In genomic region chr5:96627792-96628191, GRCh38 we compare ENCODE assay signal across 11 cellular contexts. TPM values are rescaled to one million over a fixed set of nuclear protein-coding genes. Genes with fewer than 3 reads are reported as not detected.
A peak's percentile ranks its signal among the peaks of the same experiment; 100 is the strongest.
DNase-seq lines count a peak whose midpoint lies in the region; ATAC-seq and TF ChIP-seq lines count a peak whose summit lies in the region.
"Had no signal": no experiment of that assay in that cellular context is flagged by ENCODE, and none has a peak within 500 bp of the region (broad histone marks: within the 10 kb centered on the region; RNA-seq: fewer than 3 reads in every experiment).

No MANE protein-coding gene starts in this region.

- peak overlapping the region; percentile 50 for H3K4me2 ChIP-seq in PC-9

- in situ Hi-C loops in T47D (cut with HindIII; ENCODE audit: low pct_unique_long_range_greater_than_20kb, low sequenced_read_pairs) = no loop called here

- intact Hi-C loops in breast epithelium (cut with DNase I; ENCODE audit: low total_unique reads) = no loop called here
- intact Hi-C loops in PC-9 (cut with micrococcal nuclease; ENCODE audit: unreplicated experiment) = loop anchor here (2.0 kb wide), 2 partner anchors 13 to 25 kb away; no protein-coding TSS in a partner anchor
- intact Hi-C loops in upper lobe of right lung (cut with DNase I) = no loop called here
- intact Hi-C loops in posterior vena cava (cut with DNase I) = no loop called here
- intact Hi-C loops in heart left ventricle (cut with DNase I) = no loop called here

- TF ChIP-seq CTCF in breast epithelium (IDR thresholded peaks at IDR 0.05) (no peak), PC-9 (conservative IDR thresholded peaks at IDR 0.05) (no peak), upper lobe of right lung (IDR thresholded peaks at IDR 0.05) (no peak), heart left ventricle (IDR thresholded peaks at IDR 0.05) (no peak)

- H3K36me3 Mint-ChIP-seq in stimulated activated memory B cell treated with anti-CD40 and anti-IgM and Interleukin-4, amounts not matched to agents 10 μg/mL and 1 μg/mL and 100 μg/mL, for 72 hours = no peaks in the 10 kb centered on the region

- H3K27me3 ChIP-seq in breast epithelium (no peaks in the 10 kb centered on the region), PC-9 (ENCODE audit: insufficient read depth, low read depth) (no peaks in the 10 kb centered on the region), upper lobe of right lung (no peaks in the 10 kb centered on the region), heart left ventricle (no peaks in the 10 kb centered on the region)

- H3K27ac ChIP-seq in breast epithelium (peak overlapping the region in 1 of 2 donors; percentile 14), PC-9 (peak overlapping the region; percentile 47), upper lobe of right lung (peak overlapping the region; percentile 52), heart left ventricle (no peak overlapping the region)

- no peak overlapping the region for H3K4me3 Mint-ChIP-seq in stimulated activated memory B cell treated with anti-CD40 and anti-IgM and Interleukin-4, amounts not matched to agents 10 μg/mL and 1 μg/mL and 100 μg/mL, for 72 hours
- H3K4me3 Mint-ChIP-seq: neural crest cell had no signal

- H3K4me1 Mint-ChIP-seq in stimulated activated memory B cell treated with anti-CD40 and anti-IgM and Interleukin-4, amounts not matched to agents 10 μg/mL and 1 μg/mL and 100 μg/mL, for 72 hours = no peaks in the 10 kb centered on the region

- DNase-seq in T47D (ENCODE audit: low read depth in 1 of 2, low spot score in 1 of 2) (peak; percentile 46 to 72), breast epithelium (ENCODE audit: low spot score in 2 of 2) (no peak), PC-9 (peak in 1 of 2 experiments; percentile 67), kidney tubule cell (ENCODE audit: low spot score) (peak; percentile 43), upper lobe of right lung (no peak), posterior vena cava (ENCODE audit: low spot score) (no peak), heart left ventricle (no peak)
- DNase-seq: activated gamma-delta T cell, NCI-H446 treated with DMSO at 0.1 percent for 48 hours had no signal

- TF ChIP-seq POLR2A in breast epithelium (IDR thresholded peaks at IDR 0.05) (no peak), heart left ventricle (IDR thresholded peaks at IDR 0.05) (no peak)

- H3K27me3 Mint-ChIP-seq in stimulated activated memory B cell treated with anti-CD40 and anti-IgM and Interleukin-4, amounts not matched to agents 10 μg/mL and 1 μg/mL and 100 μg/mL, for 72 hours = peaks cover 19% of the 10 kb centered on the region

- no peaks in the 10 kb centered on the region for H3K9me3 ChIP-seq in breast epithelium
- no peaks in the 10 kb centered on the region for H3K9me3 ChIP-seq in PC-9 (ENCODE audit: insufficient read depth, low read depth)
- H3K9me3 ChIP-seq in upper lobe of right lung = no peaks in the 10 kb centered on the region
- H3K9me3 ChIP-seq in heart left ventricle = no peaks in the 10 kb centered on the region

- H3K9me3 Mint-ChIP-seq in stimulated activated memory B cell treated with anti-CD40 and anti-IgM and Interleukin-4, amounts not matched to agents 10 μg/mL and 1 μg/mL and 100 μg/mL, for 72 hours = no peaks in the 10 kb centered on the region
- H3K9me3 Mint-ChIP-seq: neural crest cell had no signal

- 93 to 97% (median 95%) methylated on average over 2 of the region's 2 CpGs for WGBS in heart left ventricle, 4 donors

- H3K4me1 ChIP-seq in breast epithelium (no peaks in the 10 kb centered on the region), PC-9 (replicated peaks; ENCODE audit: insufficient read depth) (peaks cover 33% of the 10 kb centered on the region), upper lobe of right lung (peaks cover 12% of the 10 kb centered on the region), heart left ventricle (peaks cover 0 to 12% (median 4%) of the 10 kb centered on the region in 12 donors)

- no peaks in the 10 kb centered on the region for H3K9me2 ChIP-seq in PC-9 (ENCODE audit: insufficient read depth)

- peaks cover 25% of the 10 kb centered on the region; the same call in 1 of the 2 replicates for H3F3A ChIP-seq in PC-9 (ENCODE audit: insufficient read depth, low read depth)

- no peak overlapping the region for H3K27ac Mint-ChIP-seq in stimulated activated memory B cell treated with anti-CD40 and anti-IgM and Interleukin-4, amounts not matched to agents 10 μg/mL and 1 μg/mL and 100 μg/mL, for 72 hours

- ATAC-seq in upper lobe of right lung (peak; percentile 63), heart left ventricle (no peak)
- ATAC-seq in stimulated activated memory B cell treated with anti-CD40 and anti-IgM and Interleukin-4, amounts not matched to agents 10 μg/mL and 1 μg/mL and 100 μg/mL, for 72 hours = no peak

- H3K4me3 ChIP-seq in breast epithelium (no peak overlapping the region), PC-9 (peak overlapping the region; percentile 14; the same call in 1 of the 2 replicates), upper lobe of right lung (peak overlapping the region; percentile 25), heart left ventricle (no peak overlapping the region)

- no peaks in the 10 kb centered on the region for H4K20me1 ChIP-seq in PC-9 (ENCODE audit: insufficient read depth)

- H3K36me3 ChIP-seq in breast epithelium = no peaks in the 10 kb centered on the region
- H3K36me3 ChIP-seq in PC-9 (ENCODE audit: low read depth) = no peaks in the 10 kb centered on the region
- no peaks in the 10 kb centered on the region for H3K36me3 ChIP-seq in upper lobe of right lung
- H3K36me3 ChIP-seq in heart left ventricle = no peaks in the 10 kb centered on the region

- POLR2A ChIA-PET in PC-9 (lab: Charles Lee; ENCODE audit: unreplicated experiment) = no interaction called here

- 0 out of 2 replicates have a peak overlapping the region, but pooled peaks have one; percentile 36 for H2AFZ ChIP-seq in PC-9

- BruUV-seq in PC-9 (replicated peaks; lab: Mats Ljungman, UMichigan) = no TSS peak

- no peaks in the 10 kb centered on the region for H3K79me2 ChIP-seq in PC-9 (ENCODE audit: low read depth)

- CTCF ChIA-PET in PC-9 (lab: Charles Lee) = no interaction called here

RNA-seq across cellular contexts. Expression of gene CAST, which starts 34.4 kb away (rescaled TPM):
- total RNA-seq in breast epithelium (100 to 1,000 TPM; 221 to 400 (median 287) TPM), PC-9 (2021) (234 and 289 TPM in 2 replicates), upper lobe of right lung (260 TPM), posterior vena cava (100 to 1,000 TPM; 278 to 312 TPM), heart left ventricle (100 to 1,000 TPM; 373 to 748 (median 549) TPM)
- 100 to 1,000 TPM; 179 to 396 TPM for polyA plus RNA-seq in heart left ventricle

Comparison
In these comparisons a context has a peak if more than half of its experiments do, and no peak if none do; other contexts are left out.
1. DNase-seq: peak in T47D (2 of 2) and kidney tubule cell (single experiment); none in breast epithelium (0 of 2), upper lobe of right lung (single experiment), posterior vena cava (single experiment) and heart left ventricle (0 of 5).
2. H3K27ac ChIP-seq: peak in PC-9 (single experiment) and upper lobe of right lung (single experiment); none in heart left ventricle (0 of 12).
3. H3K4me3 ChIP-seq: peak in PC-9 (single experiment) and upper lobe of right lung (single experiment); none in breast epithelium (0 of 3) and heart left ventricle (0 of 12).